ENCODE assay signal across 17 cellular contexts in genomic region chr16:4891886-4892216, GRCh38. TPM values are rescaled to one million over a fixed set of nuclear protein-coding genes. Genes with fewer than 3 reads are reported as not detected.
"Had no signal": no experiment of that assay in that cellular context is flagged by ENCODE, and none has a peak within 500 bp of the region (broad histone marks: within the 10 kb centered on the region; RNA-seq: fewer than 3 reads in every experiment).

No MANE protein-coding gene starts in this region.

- H3K27me3 ChIP-seq: dorsolateral prefrontal cortex, esophagus squamous epithelium, upper lobe of right lung had no signal

- H2AFZ ChIP-seq: parathyroid adenoma had no signal

- H3K27ac ChIP-seq: parathyroid adenoma, upper lobe of right lung, VCaP had no signal

- H3K9me3 ChIP-seq: esophagus squamous epithelium, upper lobe of right lung had no signal

- DNase-seq: activated CD4-positive, alpha-beta T cell treated with anti-CD3 and anti-CD28 coated beads for 36 hours; activated CD8-positive, alpha-beta memory T cell treated with anti-CD3 and anti-CD28 coated beads, Interleukin-2, amount 50 U/mL, for 48 hours; activated CD8-positive, alpha-beta T cell treated with anti-CD3 and anti-CD28 coated beads, Interleukin-2, amount 10 ng/mL, durations not matched to agents 7 days and 5 days; activated naive CD4-positive, alpha-beta T cell treated with Interleukin-2 at 50 U/mL for 16 hours; activated naive CD8-positive, alpha-beta T cell treated with anti-CD3 and anti-CD28 coated beads, Interleukin-2, amount 50 U/mL, for 24 hours; esophagus squamous epithelium; hippocampal formation; kidney glomerular epithelial cell; midbrain; stimulated activated CD4-positive, alpha-beta T cell treated with anti-CD3 and anti-CD28 coated beads, Interleukin-4, amount 100 ng/mL, for 1 hour; T1000; upper lobe of right lung had no signal

- H3K4me1 ChIP-seq: parathyroid adenoma, upper lobe of right lung had no signal

- H3K4me3 ChIP-seq: dorsolateral prefrontal cortex, esophagus squamous epithelium, lung, upper lobe of right lung had no signal

- H3K79me2 ChIP-seq: parathyroid adenoma had no signal

RNA-seq across cellular contexts. Expression of gene PPL, which starts 45.1 kb away (rescaled TPM):
- total RNA-seq: activated CD4-positive, alpha-beta T cell treated with anti-CD3 and anti-CD28 coated beads for 36 hours; activated CD8-positive, alpha-beta T cell treated with anti-CD3 and anti-CD28 coated beads, Interleukin-2, amount 10 ng/mL, durations not matched to agents 7 days and 5 days; activated T-helper 1 cell treated with anti-CD3 and anti-CD28 coated beads, Interleukin-12 subunit alpha, Interleukin-12 subunit beta, Interleukin-2, Interleukin-4 antibody, amounts not matched to agents 30 ng/mL and 10 ng/mL and 1 ng/mL, durations not matched to agents 14 hours and 24 hours and 36 hours had no signal
